13 cellular contexts compared by ENCODE assay signal in the genomic region with DNA sequence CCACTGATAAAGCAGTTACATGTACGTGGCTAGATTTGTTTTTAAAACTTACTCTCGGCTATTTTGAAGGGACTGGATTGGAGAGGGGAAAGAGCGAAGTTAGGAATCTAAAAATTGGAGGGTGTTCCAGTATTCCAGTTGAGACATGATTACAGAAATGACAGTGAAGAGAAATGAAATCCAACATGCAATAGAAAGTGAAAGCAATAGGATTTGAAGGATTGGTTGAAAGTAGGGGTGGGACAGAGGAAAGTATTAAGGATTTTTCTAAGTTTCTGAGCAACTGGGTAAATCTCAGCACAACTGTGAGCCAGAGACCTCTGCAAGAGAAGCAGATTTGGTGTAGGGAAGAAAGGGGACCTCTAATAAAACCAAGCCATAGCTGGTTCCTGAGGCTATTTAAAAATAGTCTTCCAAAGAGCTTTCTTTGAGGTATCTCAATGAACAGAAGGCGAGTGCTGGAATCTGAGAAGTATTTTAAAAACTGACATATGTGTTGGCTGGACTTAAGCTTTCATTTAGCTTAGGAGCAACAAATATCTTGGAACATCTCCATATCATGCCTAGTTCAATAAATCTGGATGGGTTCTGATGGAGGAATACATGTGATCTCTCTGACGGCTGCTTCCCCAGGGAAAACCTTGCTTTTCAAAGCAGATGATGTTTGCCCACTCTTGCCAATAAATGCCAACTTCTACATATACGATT.
DNase-seq lines count a peak whose midpoint lies in the region; ATAC-seq and TF ChIP-seq lines count a peak whose summit lies in the region.
"Had no signal": no experiment of that assay in that cellular context is flagged by ENCODE, and none has a peak within 500 bp of the region (broad histone marks: within the 10 kb centered on the region; RNA-seq: fewer than 3 reads in every experiment).

No MANE protein-coding gene starts in this region.

- CTCF ChIA-PET in AG04450 (lab: Charles Lee): interaction anchor here (0.6 kb wide), 1 partner anchor 145 kb away, joined by 13 read pairs; no protein-coding TSS in a partner anchor

- WGBS in psoas muscle, 3 donors: 24 to 40% (median 27%) methylated on average over 6 of the region's 6 CpGs
- 26% methylated on average over 6 of the region's 6 CpGs for WGBS in prostate gland

- no peak for TF ChIP-seq POLR2A in prostate gland (IDR thresholded peaks at IDR 0.05)

- peak overlapping the region in 4 of 5 experiments; percentile 52 to 71 (median 58) for H3K27ac Mint-ChIP-seq in brain

- H3K36me3 ChIP-seq in psoas muscle (ENCODE audit: insufficient read depth in 1 of 2, low read depth in 1 of 2): no peaks in the 10 kb centered on the region
- no peaks in the 10 kb centered on the region for H3K36me3 ChIP-seq in prostate gland

- POLR2A ChIA-PET in AG04450 (lab: Yijun Ruan, JAX): no interaction called here

- H3K9me3 ChIP-seq in AG04450 (ENCODE audit: control insufficient read depth, insufficient read depth, low read length): no peaks in the 10 kb centered on the region
- no peaks in the 10 kb centered on the region for H3K9me3 ChIP-seq in psoas muscle
- H3K9me3 ChIP-seq in prostate gland: no peaks in the 10 kb centered on the region

- peaks cover 16% of the 10 kb centered on the region for H3K36me3 Mint-ChIP-seq in brain

- H3K9me3 Mint-ChIP-seq in brain: peaks cover 2 to 16% (median 7%) of the 10 kb centered on the region in 5 experiments

- no peaks in the 10 kb centered on the region for H3K27me3 ChIP-seq in AG04450 (ENCODE audit: control insufficient read depth, insufficient read depth, low read length)
- no peaks in the 10 kb centered on the region for H3K27me3 ChIP-seq in psoas muscle (ENCODE audit: insufficient read depth in 3 of 3, low read length in 2 of 3)
- no peaks in the 10 kb centered on the region for H3K27me3 ChIP-seq in prostate gland (replicated peaks; ENCODE audit: insufficient read depth)

- TF ChIP-seq CTCF in AG04450 (IDR thresholded peaks at IDR 0.05; ENCODE audit: low read depth, low read length) (no peak), brain (conservative IDR thresholded peaks at IDR 0.05) (no peak), psoas muscle (IDR thresholded peaks at IDR 0.05) (no peak), prostate gland (IDR thresholded peaks at IDR 0.05) (no peak)

- H3K4me1 ChIP-seq in psoas muscle (peaks cover 8% of the 10 kb centered on the region), prostate gland (replicated peaks) (no peaks in the 10 kb centered on the region)

- ATAC-seq in left cardiac atrium: peak; percentile 41 to 66
- ATAC-seq in psoas muscle: peak in 1 of 4 donors; percentile 40

- H3K27me3 Mint-ChIP-seq in brain: no peaks in the 10 kb centered on the region

- peaks cover 46% of the 10 kb centered on the region for H3K4me1 Mint-ChIP-seq in brain

- H3K27ac ChIP-seq in AG04450 (ENCODE audit: low read depth, low read length): no peak overlapping the region
- H3K27ac ChIP-seq in psoas muscle: no peak overlapping the region
- peak overlapping the region in 1 of 2 donors; percentile 5 for H3K27ac ChIP-seq in prostate gland

- peak overlapping the region in 4 of 5 experiments; percentile 4 to 63 (median 59) for H3K4me3 Mint-ChIP-seq in brain

- no peak for DNase-seq in AG04450 (ENCODE audit: low read depth, low spot score)
- DNase-seq in left cardiac atrium: no peak
- DNase-seq in psoas muscle: no peak
- no peak for DNase-seq in NCI-H1694 (lab: John Stamatoyannopoulos, UW)
- DNase-seq in prostate gland (ENCODE audit: low spot score): no peak
- no peak for DNase-seq in NCI-H510A (lab: John Stamatoyannopoulos, UW)
- DNase-seq in mucosa of gallbladder (ENCODE audit: low spot score): no peak
- DNase-seq: ACHN; activated CD8-positive, alpha-beta memory T cell treated with anti-CD3 and anti-CD28 coated beads, Interleukin-2, amount 50 U/mL, for 4 hours; hippocampal formation; NCI-H1092; T1000 had no signal

- H3K4me3 ChIP-seq in AG04450 (ENCODE audit: low read depth, low read length): peak overlapping the region; percentile 20; the same call in 1 of the 2 replicates
- H3K4me3 ChIP-seq in psoas muscle: peak overlapping the region; percentile 37
- no peak overlapping the region for H3K4me3 ChIP-seq in prostate gland

- intact Hi-C loops in left cardiac atrium (cut with DNase I): no loop called here
- intact Hi-C loops in psoas muscle (cut with DNase I): no loop called here
- intact Hi-C loops in prostate gland (cut with DNase I): no loop called here

Comparison
In these comparisons a context has a peak if more than half of its experiments do, and no peak if none do; other contexts are left out.
1. H3K4me3 ChIP-seq: peak in AG04450 (single experiment) and psoas muscle (single experiment); none in prostate gland (0 of 2).